9 cellular contexts compared by ENCODE assay signal in genomic region chr3:155664922-155665695, GRCh38.
A peak's percentile ranks its signal among the peaks of the same experiment; 100 is the strongest.
DNase-seq lines count a peak whose midpoint lies in the region; ATAC-seq and TF ChIP-seq lines count a peak whose summit lies in the region.
"Had no signal": no experiment of that assay in that cellular context is flagged by ENCODE, and none has a peak within 500 bp of the region (broad histone marks: within the 10 kb centered on the region; RNA-seq: fewer than 3 reads in every experiment).

No MANE protein-coding gene starts in this region.

- no peaks in the 10 kb centered on the region for H3K36me3 Mint-ChIP-seq in CD8-positive, alpha-beta T cell
- H3K36me3 Mint-ChIP-seq: T-cell had no signal

- H3K4me3 ChIP-seq in adipocyte (ENCODE audit: low read length) (no peak overlapping the region), transverse colon (peak overlapping the region in 2 of 4 donors; percentile 2 to 12)
- H3K4me3 ChIP-seq in CD8-positive, alpha-beta T cell (ENCODE audit: low read depth, low read length), result no peak overlapping the region

- intact Hi-C loops in transverse colon (cut with DNase I; ENCODE audit: low total_unique reads), result no loop called here
- intact Hi-C loops in CD8-positive, alpha-beta T cell (cut with DNase I, micrococcal nuclease), result no loop called here

- DNase-seq in DMS 273 (lab: John Stamatoyannopoulos, UW; ENCODE audit: unreplicated experiment) (peak; percentile 39), DMS 273 treated with DMSO at 0.1 percent for 48 hours (lab: John Stamatoyannopoulos, UW) (no peak), adipocyte (ENCODE audit: low read depth) (peak; percentile 68), iris pigment epithelial cell (ENCODE audit: low read depth) (peak; percentile 91), transverse colon (peak; percentile 52), NCI-H146 (lab: John Stamatoyannopoulos, UW) (no peak)
- DNase-seq in CD8-positive, alpha-beta T cell, result no peak
- DNase-seq: T-cell had no signal

- H3K4me1 ChIP-seq in adipocyte (ENCODE audit: control insufficient read depth, insufficient read depth, low read length) (peaks cover 12% of the 10 kb centered on the region), transverse colon (peaks cover 0 to 40% (median 27%) of the 10 kb centered on the region in 4 donors)
- no peaks in the 10 kb centered on the region for H3K4me1 ChIP-seq in CD8-positive, alpha-beta T cell (ENCODE audit: insufficient read depth, low read length)

- TF ChIP-seq POLR2A in transverse colon (IDR thresholded peaks at IDR 0.05), result no peak

- POLR2A ChIA-PET in CD8-positive, alpha-beta T cell (lab: Charles Lee), result no interaction called here

- no peak overlapping the region for H3K4me3 Mint-ChIP-seq in CD8-positive, alpha-beta T cell
- H3K4me3 Mint-ChIP-seq: T-cell had no signal

- peak overlapping the region; percentile 67 to 81 (median 76) for H3K27ac ChIP-seq in transverse colon
- H3K27ac ChIP-seq in CD8-positive, alpha-beta T cell (ENCODE audit: low read depth, low read length), result no peak overlapping the region

- no peaks in the 10 kb centered on the region for H3K27me3 ChIP-seq in adipocyte (replicated peaks; ENCODE audit: control insufficient read depth, insufficient read depth, low read length)
- no peaks in the 10 kb centered on the region for H3K27me3 ChIP-seq in transverse colon
- no peaks in the 10 kb centered on the region for H3K27me3 ChIP-seq in CD8-positive, alpha-beta T cell (ENCODE audit: insufficient read depth, low read length)

- no peaks in the 10 kb centered on the region for H3K27me3 Mint-ChIP-seq in CD8-positive, alpha-beta T cell (ENCODE audit: low read depth)

- H3K27ac Mint-ChIP-seq in CD8-positive, alpha-beta T cell, result no peak overlapping the region
- H3K27ac Mint-ChIP-seq: T-cell had no signal

- ATAC-seq in HG03025 (IDR thresholded peaks at IDR 0.05; ENCODE audit: low FRiP score, unreplicated experiment), result no peak
- no peak for ATAC-seq in CD8-positive, alpha-beta T cell
- ATAC-seq: T-cell had no signal

- TF ChIP-seq EP300 in transverse colon (IDR thresholded peaks at IDR 0.05; ENCODE audit: low read depth), result no peak

- 26 to 30% methylated on average over 4 of the region's 4 CpGs for WGBS in transverse colon (ENCODE audit: low coverage in 1 of 2), 2 donors

- H3K9ac ChIP-seq in adipocyte (ENCODE audit: low read length), result no peak overlapping the region

- CTCF ChIA-PET in CD8-positive, alpha-beta T cell (lab: Charles Lee), result no interaction called here

- no peaks in the 10 kb centered on the region for H3K9me3 ChIP-seq in adipocyte (ENCODE audit: control insufficient read depth, low read length)
- no peaks in the 10 kb centered on the region for H3K9me3 ChIP-seq in transverse colon
- H3K9me3 ChIP-seq in CD8-positive, alpha-beta T cell (ENCODE audit: low read length), result no peaks in the 10 kb centered on the region

- H3K9me3 Mint-ChIP-seq in CD8-positive, alpha-beta T cell, result no peaks in the 10 kb centered on the region
- H3K9me3 Mint-ChIP-seq: T-cell had no signal

- no peak for TF ChIP-seq CTCF in transverse colon (IDR thresholded peaks at IDR 0.05)
- TF ChIP-seq CTCF in CD8-positive, alpha-beta T cell (IDR thresholded peaks at IDR 0.05), result no peak

- H3K36me3 ChIP-seq in adipocyte (ENCODE audit: control insufficient read depth, insufficient read depth, low read length, severe bottlenecking) (no peaks in the 10 kb centered on the region), transverse colon (no peaks in the 10 kb centered on the region)
- no peaks in the 10 kb centered on the region for H3K36me3 ChIP-seq in CD8-positive, alpha-beta T cell (ENCODE audit: insufficient read depth, low read length)

- H3K4me1 Mint-ChIP-seq in CD8-positive, alpha-beta T cell (ENCODE audit: low read depth), result no peaks in the 10 kb centered on the region
- H3K4me1 Mint-ChIP-seq: T-cell had no signal

- in situ Hi-C loops in transverse colon (cut with MboI; ENCODE audit: low pct_ligation_motif_present in 1 of 4, low pct_unique_long_range_greater_than_20kb in 1 of 4, low sequenced_read_pairs in 3 of 4), result no loop called here

Comparison
In these comparisons a context has a peak if more than half of its experiments do, and no peak if none do; other contexts are left out.
1. DNase-seq: peak in DMS 273 (single experiment), adipocyte (single experiment), iris pigment epithelial cell (single experiment) and transverse colon (single experiment); none in DMS 273 treated with DMSO at 0.1 percent for 48 hours (single experiment), NCI-H146 (single experiment) and CD8-positive, alpha-beta T cell (0 of 7).